In the genomic region with DNA sequence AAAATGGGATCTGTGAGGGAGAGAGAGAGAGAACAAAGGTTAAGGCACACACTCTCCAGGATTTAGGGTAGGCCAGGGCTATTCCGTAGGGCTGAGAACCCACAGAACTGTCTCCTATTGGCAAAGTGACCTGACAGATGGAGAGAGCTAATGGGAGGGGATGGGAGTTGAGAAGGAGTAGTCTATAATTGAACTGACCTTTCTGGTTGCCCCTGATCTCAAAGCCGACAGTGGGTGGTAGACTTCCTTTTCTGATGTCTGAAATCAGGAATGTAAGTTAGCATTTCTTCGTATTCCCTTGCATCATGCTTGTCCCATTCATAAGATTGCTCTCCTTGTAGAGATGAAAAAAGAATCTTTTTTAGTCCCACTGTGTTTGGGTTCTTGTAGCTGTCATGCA, we compare ENCODE assay signal across 13 cellular contexts.
DNase-seq lines count a peak whose midpoint lies in the region; ATAC-seq lines count a peak whose summit lies in the region.
"Had no signal": no experiment of that assay in that cellular context is flagged by ENCODE, and none has a peak within 500 bp of the region (broad histone marks: within the 10 kb centered on the region; RNA-seq: fewer than 3 reads in every experiment).

No MANE protein-coding gene starts in this region.

- H3K27ac ChIP-seq in caudate nucleus (ENCODE audit: low read depth, low read length) = peak overlapping the region; percentile 98
- H3K27ac ChIP-seq: 22Rv1, BLaER1, RWPE1 had no signal

- peak overlapping the region; percentile 66 for H3K27ac Mint-ChIP-seq in activated CD4-positive, alpha-beta T cell treated with anti-CD3 and anti-CD28 coated beads, Interleukin-2, amount 10 ng/mL, durations not matched to agents 7 days and 5 days
- H3K27ac Mint-ChIP-seq in activated CD4-positive, alpha-beta T cell treated with anti-CD3 and anti-CD28 coated beads for 36 hours = no peak overlapping the region
- H3K27ac Mint-ChIP-seq: CD8-positive, alpha-beta memory T cell had no signal

- CTCF ChIA-PET in activated CD4-positive, alpha-beta T cell treated with anti-CD3 and anti-CD28 coated beads, Interleukin-2, amount 10 ng/mL, durations not matched to agents 7 days and 5 days (lab: Charles Lee) = interaction anchor here (0.6 kb wide), 1 partner anchor 44 kb away, joined by 3 read pairs; no protein-coding TSS in a partner anchor
- CTCF ChIA-PET in activated CD4-positive, alpha-beta T cell treated with anti-CD3 and anti-CD28 coated beads for 36 hours (lab: Charles Lee) = interaction anchor here (0.7 to 1.2 kb wide), 3 partner anchors 11 to 401 kb away, joined by 3 to 5 read pairs (median 3); no protein-coding TSS in a partner anchor

- DNase-seq in activated CD4-positive, alpha-beta T cell treated with anti-CD3 and anti-CD28 coated beads, Interleukin-2, amount 10 ng/mL, durations not matched to agents 7 days and 5 days = no peak
- no peak for DNase-seq in activated CD4-positive, alpha-beta T cell treated with anti-CD3 and anti-CD28 coated beads for 36 hours
- no peak for DNase-seq in caudate nucleus (lab: John Stamatoyannopoulos, UW)
- DNase-seq in myocyte (ENCODE audit: low read depth) = peak; percentile 63
- no peak for DNase-seq in HuH-7 (ENCODE audit: low spot score)
- DNase-seq in activated CD8-positive, alpha-beta memory T cell treated with anti-CD3 and anti-CD28 coated beads for 24 hours = no peak
- DNase-seq: CD8-positive, alpha-beta memory T cell; NCI-H187 treated with DMSO at 0.1 percent for 48 hours had no signal

- H3K36me3 Mint-ChIP-seq in activated CD4-positive, alpha-beta T cell treated with anti-CD3 and anti-CD28 coated beads, Interleukin-2, amount 10 ng/mL, durations not matched to agents 7 days and 5 days (ENCODE audit: low read depth) = no peaks in the 10 kb centered on the region
- H3K36me3 Mint-ChIP-seq in activated CD4-positive, alpha-beta T cell treated with anti-CD3 and anti-CD28 coated beads for 36 hours (ENCODE audit: low read depth) = no peaks in the 10 kb centered on the region
- H3K36me3 Mint-ChIP-seq: CD8-positive, alpha-beta memory T cell had no signal

- H3K27me3 Mint-ChIP-seq in activated CD4-positive, alpha-beta T cell treated with anti-CD3 and anti-CD28 coated beads, Interleukin-2, amount 10 ng/mL, durations not matched to agents 7 days and 5 days = peaks cover 2% of the 10 kb centered on the region
- peaks cover 7% of the 10 kb centered on the region for H3K27me3 Mint-ChIP-seq in activated CD4-positive, alpha-beta T cell treated with anti-CD3 and anti-CD28 coated beads for 36 hours
- H3K27me3 Mint-ChIP-seq: CD8-positive, alpha-beta memory T cell had no signal

- H3K4me3 Mint-ChIP-seq in activated CD4-positive, alpha-beta T cell treated with anti-CD3 and anti-CD28 coated beads, Interleukin-2, amount 10 ng/mL, durations not matched to agents 7 days and 5 days = no peak overlapping the region
- H3K4me3 Mint-ChIP-seq in activated CD4-positive, alpha-beta T cell treated with anti-CD3 and anti-CD28 coated beads for 36 hours = no peak overlapping the region
- H3K4me3 Mint-ChIP-seq: CD8-positive, alpha-beta memory T cell had no signal

- no peaks in the 10 kb centered on the region for H3K9me3 Mint-ChIP-seq in activated CD4-positive, alpha-beta T cell treated with anti-CD3 and anti-CD28 coated beads, Interleukin-2, amount 10 ng/mL, durations not matched to agents 7 days and 5 days
- no peaks in the 10 kb centered on the region for H3K9me3 Mint-ChIP-seq in activated CD4-positive, alpha-beta T cell treated with anti-CD3 and anti-CD28 coated beads for 36 hours (ENCODE audit: low read depth)

- no peaks in the 10 kb centered on the region for H3K4me1 Mint-ChIP-seq in activated CD4-positive, alpha-beta T cell treated with anti-CD3 and anti-CD28 coated beads, Interleukin-2, amount 10 ng/mL, durations not matched to agents 7 days and 5 days
- H3K4me1 Mint-ChIP-seq in activated CD4-positive, alpha-beta T cell treated with anti-CD3 and anti-CD28 coated beads for 36 hours = no peaks in the 10 kb centered on the region
- H3K4me1 Mint-ChIP-seq: CD8-positive, alpha-beta memory T cell had no signal

- no peak for ATAC-seq in activated CD4-positive, alpha-beta T cell treated with anti-CD3 and anti-CD28 coated beads for 36 hours
- no peak for ATAC-seq in HG02642 (IDR thresholded peaks at IDR 0.05; ENCODE audit: poor library complexity, unreplicated experiment)
- no peak for ATAC-seq in HG02938 (IDR thresholded peaks at IDR 0.05; ENCODE audit: unreplicated experiment)

- intact Hi-C loops in activated CD4-positive, alpha-beta T cell treated with anti-CD3 and anti-CD28 coated beads for 36 hours (cut with DNase I, micrococcal nuclease) = loop anchor here (5.0 kb wide), 1 partner anchor 92 kb away; no protein-coding TSS in a partner anchor

- POLR2A ChIA-PET in activated CD4-positive, alpha-beta T cell treated with anti-CD3 and anti-CD28 coated beads, Interleukin-2, amount 10 ng/mL, durations not matched to agents 7 days and 5 days (lab: Charles Lee) = no interaction called here
- POLR2A ChIA-PET in activated CD4-positive, alpha-beta T cell treated with anti-CD3 and anti-CD28 coated beads for 36 hours (lab: Charles Lee) = no interaction called here
